ENCODE assay signal across 8 cellular contexts in genomic region chr6:57579489-57579888, GRCh38.
A peak's percentile ranks its signal among the peaks of the same experiment; 100 is the strongest.
DNase-seq lines count a peak whose midpoint lies in the region; ATAC-seq, FAIRE-seq and TF ChIP-seq lines count a peak whose summit lies in the region.
"Not testable (repeated sequence)": the region's sequence is repeated elsewhere in the genome, so short reads cannot be mapped to it uniquely, and the experiment has no call there.

No MANE protein-coding gene starts in this region.

- not testable (repeated sequence) for H3K27me3 Mint-ChIP-seq in astrocyte (ENCODE audit: low read depth, unreplicated experiment)

- H3K36me3 Mint-ChIP-seq in astrocyte (ENCODE audit: low read depth, unreplicated experiment): not testable (repeated sequence)

- not testable (repeated sequence) for H3K4me1 Mint-ChIP-seq in astrocyte (ENCODE audit: low read depth, unreplicated experiment)

- H3K4me1 ChIP-seq in OCI-LY1 (ENCODE audit: insufficient read depth, low read length, severe bottlenecking); astrocyte (ENCODE audit: insufficient read depth, low read length); left lung: not testable (repeated sequence)

- not testable (repeated sequence) for H3K27ac Mint-ChIP-seq in astrocyte (ENCODE audit: unreplicated experiment)

- not testable (repeated sequence) for H3K79me2 ChIP-seq in OCI-LY1 (ENCODE audit: insufficient read depth, low read length); astrocyte (ENCODE audit: insufficient read depth, low read length)

- ATAC-seq in GM18861 (IDR thresholded peaks at IDR 0.05; ENCODE audit: unreplicated experiment) (peak; percentile 64), HG03432 (IDR thresholded peaks at IDR 0.05; ENCODE audit: unreplicated experiment) (peak; percentile 70), left lung (peak; percentile 26)

- H3K9me3 ChIP-seq in OCI-LY1 (ENCODE audit: low read length); astrocyte (ENCODE audit: insufficient read depth, low read depth, low read length); left lung: not testable (repeated sequence)

- not testable (repeated sequence) for H3F3A ChIP-seq in OCI-LY1 (ENCODE audit: insufficient read depth, low read length)

- H3K4me2 ChIP-seq in OCI-LY1 (ENCODE audit: low read length); astrocyte (ENCODE audit: low read length): not testable (repeated sequence)

- H4K20me1 ChIP-seq in OCI-LY1 (ENCODE audit: insufficient read depth, low read length); astrocyte (ENCODE audit: insufficient read depth, low read length): not testable (repeated sequence)

- H3K36me3 ChIP-seq in OCI-LY1 (ENCODE audit: insufficient read depth, low read length); astrocyte (ENCODE audit: insufficient read depth, low read length); left lung: not testable (repeated sequence)

- H3K4me3 ChIP-seq in OCI-LY1 (ENCODE audit: low read depth, low read length, poor library complexity, severe bottlenecking); astrocyte (ENCODE audit: insufficient read depth, low read depth, low read length); epithelial cell of esophagus (ENCODE audit: low read length); left lung: not testable (repeated sequence)

- H3K27me3 ChIP-seq in OCI-LY1 (ENCODE audit: insufficient read depth, low read length); astrocyte (ENCODE audit: insufficient read depth, low read length); left lung: not testable (repeated sequence)

- intact Hi-C loops in left lung (cut with DNase I): not testable (repeated sequence)

- H3K4me3 Mint-ChIP-seq in astrocyte (ENCODE audit: unreplicated experiment): not testable (repeated sequence)

- H2AFZ ChIP-seq in OCI-LY1 (ENCODE audit: low read length); astrocyte (ENCODE audit: low read depth, low read length): not testable (repeated sequence)

- DNase-seq in astrocyte (ENCODE audit: low read depth); left lung: not testable (repeated sequence)
- DNase-seq in epithelial cell of esophagus (ENCODE audit: low read depth) (peak; percentile 0), superior temporal gyrus (ENCODE audit: extremely low spot score) (peak; percentile 13)

- FAIRE-seq in astrocyte (lab: Jason Lieb, UNC): peak; percentile 67

- peak; percentile 43 for TF ChIP-seq CTCF in C4-2B (conservative IDR thresholded peaks at IDR 0.05)
- TF ChIP-seq CTCF in OCI-LY1 (IDR thresholded peaks at IDR 0.05; ENCODE audit: low read length): peak; percentile 32
- TF ChIP-seq CTCF in astrocyte (IDR thresholded peaks at IDR 0.05; ENCODE audit: insufficient read depth, low read depth, low read length): peak; percentile 18
- TF ChIP-seq CTCF in epithelial cell of esophagus (IDR thresholded peaks at IDR 0.05; ENCODE audit: insufficient read depth, low read depth, low read length, missing control alignments): peak; percentile 29
- TF ChIP-seq CTCF in left lung (IDR thresholded peaks at IDR 0.05): peak in 1 of 2 donors; percentile 16

- not testable (repeated sequence) for H3K9ac ChIP-seq in OCI-LY1 (ENCODE audit: low read length); astrocyte (ENCODE audit: low read length)

- H3K9me3 Mint-ChIP-seq in astrocyte (ENCODE audit: unreplicated experiment): not testable (repeated sequence)

- H3K27ac ChIP-seq in C4-2B; OCI-LY1 (ENCODE audit: low read depth, low read length, poor library complexity, severe bottlenecking); astrocyte (ENCODE audit: low read depth, low read length); left lung: not testable (repeated sequence)

- not testable (repeated sequence) for H3K9me2 ChIP-seq in OCI-LY1 (ENCODE audit: low read depth, low read length)
